ENCODE assay signal across 1 cellular context in genomic region chr2:169623224-169623623, GRCh38.
TF ChIP-seq lines count a peak whose summit lies in the region.

No MANE protein-coding gene starts in this region.

TF ChIP-seq in HepG2, 621 proteins besides CTCF, POLR2A, EP300 and RAD21 (continued from another document):
- TF ChIP-seq, protein P1, sequence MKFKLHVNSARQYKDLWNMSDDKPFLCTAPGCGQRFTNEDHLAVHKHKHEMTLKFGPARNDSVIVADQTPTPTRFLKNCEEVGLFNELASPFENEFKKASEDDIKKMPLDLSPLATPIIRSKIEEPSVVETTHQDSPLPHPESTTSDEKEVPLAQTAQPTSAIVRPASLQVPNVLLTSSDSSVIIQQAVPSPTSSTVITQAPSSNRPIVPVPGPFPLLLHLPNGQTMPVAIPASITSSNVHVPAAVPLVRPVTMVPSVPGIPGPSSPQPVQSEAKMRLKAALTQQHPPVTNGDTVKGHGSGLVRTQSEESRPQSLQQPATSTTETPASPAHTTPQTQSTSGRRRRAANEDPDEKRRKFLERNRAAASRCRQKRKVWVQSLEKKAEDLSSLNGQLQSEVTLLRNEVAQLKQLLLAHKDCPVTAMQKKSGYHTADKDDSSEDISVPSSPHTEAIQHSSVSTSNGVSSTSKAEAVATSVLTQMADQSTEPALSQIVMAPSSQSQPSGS (CRISPR knock-in tag; IDR thresholded peaks at IDR 0.05) = no peak
- TF ChIP-seq ZKSCAN5 (CRISPR knock-in tag; IDR thresholded peaks at IDR 0.05) (no peak), ZNF761 (CRISPR knock-in tag; conservative IDR thresholded peaks at IDR 0.05) (no peak), RBM22 (optimal IDR thresholded peaks at IDR 0.05; ENCODE audit: low read length) (peak; percentile 78), ZNF468 (CRISPR knock-in tag; IDR thresholded peaks at IDR 0.05) (no peak)
TF ChIP-seq in HepG2: peak in this region for 2.
